ENCODE assay signal across 1 cellular context in genomic region chr3:171461087-171461917, GRCh38.
A peak's percentile ranks its signal among the peaks of the same experiment; 100 is the strongest.
TF ChIP-seq lines count a peak whose summit lies in the region.

No MANE protein-coding gene starts in this region.

TF ChIP-seq in H1, 55 proteins besides CTCF, POLR2A, EP300 and RAD21:
- TF ChIP-seq CEBPB (IDR thresholded peaks at IDR 0.05; ENCODE audit: low read depth, low read length) = 0 out of 2 replicates have a peak, but pooled peaks have one; percentile 14
- peak; percentile 56; the same call in 1 of the 2 replicates for TF ChIP-seq SUZ12 (IDR thresholded peaks at IDR 0.05; ENCODE audit: low read length)
- no peak for TF ChIP-seq RNF2 (IDR thresholded peaks at IDR 0.05; ENCODE audit: borderline replicate concordance, low read depth, low read length, missing control alignments, poor library complexity, severe bottlenecking)
- TF ChIP-seq ASH2L (IDR thresholded peaks at IDR 0.05; ENCODE audit: low read length) = peak; percentile 28
